9 cellular contexts compared by ENCODE assay signal in the genomic region with DNA sequence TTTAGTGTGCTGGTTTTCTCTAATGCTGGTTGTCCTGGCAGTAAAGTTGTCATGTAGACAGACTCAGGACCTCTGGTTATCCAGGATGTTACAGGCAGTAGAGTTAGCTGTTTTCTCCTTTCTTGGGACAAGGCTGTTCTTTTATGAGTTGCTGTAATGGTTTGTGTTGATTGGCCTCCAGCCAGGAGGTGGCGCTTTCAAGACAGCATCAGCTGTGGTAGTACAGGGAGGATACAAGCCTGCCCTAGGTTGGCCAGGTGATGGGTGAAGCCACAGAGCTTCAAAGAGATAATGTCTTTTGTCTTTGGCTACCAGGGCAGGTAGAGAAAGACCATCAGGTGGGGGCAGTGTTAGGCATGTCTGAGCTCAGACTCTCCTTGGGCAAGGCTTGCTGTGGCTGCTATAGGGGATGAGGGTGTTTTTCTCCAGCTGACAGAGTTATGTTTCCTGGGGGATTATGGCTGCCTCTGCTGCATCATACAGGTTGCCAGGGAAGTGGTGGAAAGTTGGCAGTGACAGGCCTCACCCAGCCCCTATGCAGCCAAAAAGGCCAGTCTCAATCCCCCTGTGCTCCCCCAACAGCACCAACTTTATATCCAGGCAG.
DNase-seq lines count a peak whose midpoint lies in the region; ATAC-seq and TF ChIP-seq lines count a peak whose summit lies in the region.
"Had no signal": no experiment of that assay in that cellular context is flagged by ENCODE, and none has a peak within 500 bp of the region (broad histone marks: within the 10 kb centered on the region; RNA-seq: fewer than 3 reads in every experiment).

No MANE protein-coding gene starts in this region.

- ATAC-seq in DND-41 (ENCODE audit: insufficient read depth, low read depth) (0 out of 3 replicates have a peak, but pooled peaks have one; percentile 35), HG02678 (IDR thresholded peaks at IDR 0.05; ENCODE audit: unreplicated experiment) (no peak), GM19023 (IDR thresholded peaks at IDR 0.05; ENCODE audit: unreplicated experiment) (no peak)

- peak; percentile 50 for TF ChIP-seq CTCF in DND-41 (IDR thresholded peaks at IDR 0.05; ENCODE audit: borderline replicate concordance, extremely low read depth, low read length, poor library complexity, severe bottlenecking)
- TF ChIP-seq CTCF in fibroblast of lung (conservative IDR thresholded peaks at IDR 0.05 in 1 of 2, IDR thresholded peaks at IDR 0.05 in 1 of 2; ENCODE audit: low read depth in 1 of 2, low read length in 2 of 2): no peak

- no peak overlapping the region for H3K4me3 ChIP-seq in DND-41 (ENCODE audit: low read depth in 1 of 2, low read length in 2 of 2)
- no peak overlapping the region for H3K4me3 ChIP-seq in fibroblast of lung (replicated peaks in 1 of 4; ENCODE audit: control extremely low read depth in 1 of 4, insufficient read depth in 1 of 4, low read depth in 3 of 4, low read length in 4 of 4)
- H3K4me3 ChIP-seq: HAP-1 had no signal

- H2AFZ ChIP-seq in DND-41 (ENCODE audit: low read depth, low read length) (no peak overlapping the region), fibroblast of lung (ENCODE audit: low read length) (no peak overlapping the region)

- H3K9me3 ChIP-seq in DND-41 (ENCODE audit: insufficient read depth, low read length, severe bottlenecking) (peaks cover 3% of the 10 kb centered on the region), fibroblast of lung (ENCODE audit: control insufficient read depth, insufficient read depth, low read depth, low read length) (no peaks in the 10 kb centered on the region)
- H3K9me3 ChIP-seq: HAP-1 had no signal

- H3K4me2 ChIP-seq in DND-41 (ENCODE audit: insufficient read depth, low read length) (no peak overlapping the region), fibroblast of lung (ENCODE audit: extremely low read depth, insufficient read depth, low read length) (no peak overlapping the region)

- no peaks in the 10 kb centered on the region for H4K20me1 ChIP-seq in DND-41 (ENCODE audit: insufficient read depth, low read length)
- no peaks in the 10 kb centered on the region for H4K20me1 ChIP-seq in fibroblast of lung (ENCODE audit: control insufficient read depth, extremely low read depth, insufficient read depth, low read length)

- DNase-seq in DND-41 (peak; percentile 35), HT1080 (ENCODE audit: low read depth) (peak; percentile 53), fibroblast of lung (ENCODE audit: low read depth in 2 of 2) (peak; percentile 9 to 24), NCI-H1694 treated with DMSO at 0.1 percent for 48 hours (lab: John Stamatoyannopoulos, UW) (no peak)
- peak; percentile 84 for DNase-seq in activated CD4-positive, alpha-beta T cell treated with anti-CD3 and anti-CD28 coated beads for 48 hours
- peak; percentile 15 to 63 (median 29) for DNase-seq in stimulated activated CD4-positive, alpha-beta T cell treated with anti-CD3 and anti-CD28 coated beads, TNF-alpha, amount 100 ng/mL, for 24 hours (ENCODE audit: low read depth in 3 of 3)

- H3K9ac ChIP-seq in DND-41 (ENCODE audit: low read depth, low read length) (no peak overlapping the region), fibroblast of lung (ENCODE audit: insufficient read depth, low read length) (no peak overlapping the region)

- H3K36me3 ChIP-seq in DND-41 (ENCODE audit: insufficient read depth, low read length) (no peaks in the 10 kb centered on the region), fibroblast of lung (ENCODE audit: control insufficient read depth, insufficient read depth, low read length) (no peaks in the 10 kb centered on the region)
- H3K36me3 ChIP-seq: HAP-1 had no signal

- H3K79me2 ChIP-seq in DND-41 (ENCODE audit: insufficient read depth, low read length): no peaks in the 10 kb centered on the region
- no peaks in the 10 kb centered on the region for H3K79me2 ChIP-seq in fibroblast of lung (ENCODE audit: control insufficient read depth, insufficient read depth, low read length)

- no peaks in the 10 kb centered on the region for H3K4me1 ChIP-seq in DND-41 (ENCODE audit: insufficient read depth, low read length)
- no peaks in the 10 kb centered on the region for H3K4me1 ChIP-seq in fibroblast of lung (ENCODE audit: control insufficient read depth, extremely low read depth, insufficient read depth, low read length)
- H3K4me1 ChIP-seq: HAP-1 had no signal

- H3K27ac ChIP-seq in DND-41 (ENCODE audit: low read length) (no peak overlapping the region), fibroblast of lung (ENCODE audit: insufficient read depth, low read length) (no peak overlapping the region)

- H3K27me3 ChIP-seq in DND-41 (ENCODE audit: insufficient read depth, low read length, poor library complexity) (no peaks in the 10 kb centered on the region), fibroblast of lung (ENCODE audit: control insufficient read depth, insufficient read depth, low read length) (no peaks in the 10 kb centered on the region)
